ENCODE assay signal across 8 cellular contexts in the genomic region with DNA sequence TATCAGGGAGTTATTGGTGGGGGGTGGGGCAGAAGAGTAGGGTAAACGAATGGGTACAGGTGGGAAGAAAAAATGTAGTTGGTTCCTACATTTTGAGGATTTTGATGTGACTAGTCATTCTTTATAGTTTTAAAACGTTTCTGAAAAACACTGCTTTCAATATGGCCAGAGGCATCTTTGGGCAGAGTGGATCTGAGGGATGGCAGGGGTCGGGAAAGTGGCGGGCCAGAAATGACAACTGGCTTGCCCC. TPM values are rescaled to one million over a fixed set of nuclear protein-coding genes. Genes with fewer than 3 reads are reported as not detected.
DNase-seq lines count a peak whose midpoint lies in the region; ATAC-seq and TF ChIP-seq lines count a peak whose summit lies in the region.

No MANE protein-coding gene starts in this region.

- H2AFZ ChIP-seq in HCT116 (ENCODE audit: low read depth, low read length, poor library complexity, severe bottlenecking) (peak overlapping the region; percentile 55), smooth muscle cell (ENCODE audit: low read depth) (peak overlapping the region; percentile 90)

- peak overlapping the region; percentile 67 for H3K9ac ChIP-seq in HCT116 (ENCODE audit: low read length)
- no peak overlapping the region for H3K9ac ChIP-seq in smooth muscle cell (ENCODE audit: low read depth)

- peaks cover 12% of the 10 kb centered on the region for H3K4me1 Mint-ChIP-seq in WTC11
- peaks cover 3% of the 10 kb centered on the region for H3K4me1 Mint-ChIP-seq in glutamatergic neuron (ENCODE audit: low read depth, unreplicated experiment)

- no peaks in the 10 kb centered on the region for H3K9me2 ChIP-seq in HCT116 (ENCODE audit: insufficient read depth)

- H3K4me3 Mint-ChIP-seq in WTC11 (peak overlapping the region; percentile 88), glutamatergic neuron (ENCODE audit: unreplicated experiment) (peak overlapping the region; percentile 95)

- POLR2A ChIA-PET in HCT116 (lab: Charles Lee) (interaction anchor here (1.3 to 1.5 kb wide), 3 partner anchors 11 to 175 kb away, joined by 3 to 4 read pairs (median 4); partner anchors contain the start of gene CYP27B1), WTC11 (lab: Charles Lee) (interaction anchor here (1.3 to 1.4 kb wide), 2 partner anchors 10 to 94 kb away, joined by 3 to 6 read pairs; partner anchors contain the start of gene CTDSP2)

- H3K27ac Mint-ChIP-seq in WTC11 (peak overlapping the region; percentile 45), glutamatergic neuron (ENCODE audit: unreplicated experiment) (peak overlapping the region; percentile 90)

- no peaks in the 10 kb centered on the region for H3K36me3 ChIP-seq in HCT116 (ENCODE audit: control insufficient read depth in 1 of 2, insufficient read depth in 2 of 2, low read length in 2 of 2)
- H3K36me3 ChIP-seq in smooth muscle cell (ENCODE audit: low read depth): no peaks in the 10 kb centered on the region

- TF ChIP-seq POLR2A in HCT116 (IDR thresholded peaks at IDR 0.05; ENCODE audit: borderline replicate concordance, extremely low read depth, insufficient read depth, insufficient read length): no peak

- 0 out of 2 replicates have a peak, but pooled peaks cover 3% of the 10 kb centered on the region for H3K9me3 Mint-ChIP-seq in WTC11
- peaks cover 7% of the 10 kb centered on the region for H3K9me3 Mint-ChIP-seq in glutamatergic neuron (ENCODE audit: unreplicated experiment)

- H3K4me3 ChIP-seq in HCT116 (replicated peaks in 1 of 2; ENCODE audit: low read depth in 1 of 2, low read length in 2 of 2) (peak overlapping the region; percentile 46 to 75), smooth muscle cell (peak overlapping the region; percentile 70)

- ATAC-seq in HCT116 (no peak), WTC11 (peak; percentile 38; the same call in 1 of the 2 replicates)
- no peak for ATAC-seq in activated CD4-positive, CD25-positive, alpha-beta regulatory T cell treated with anti-CD3 and anti-CD28 coated beads, Interleukin-2, amount 50 U/mL, for 24 hours

- RAD21 ChIA-PET in HCT116 (lab: Charles Lee; ENCODE audit: low non-redundant PET in 1 of 2, low total read pairs in 2 of 2, uncharacterized antibody in 2 of 2, unreplicated experiment in 2 of 2): no interaction called here

- H3K27me3 Mint-ChIP-seq in WTC11 (ENCODE audit: low read depth) (peaks cover 34% of the 10 kb centered on the region), glutamatergic neuron (ENCODE audit: unreplicated experiment) (peaks cover 6% of the 10 kb centered on the region)

- H3K4me2 ChIP-seq in HCT116 (ENCODE audit: low read length) (peak overlapping the region; percentile 90), smooth muscle cell (peak overlapping the region; percentile 89)

- no peak for TF ChIP-seq CTCF in HCT116 (IDR thresholded peaks at IDR 0.05 in 2 of 3, conservative IDR thresholded peaks at IDR 0.05 in 1 of 3; ENCODE audit: borderline replicate concordance in 1 of 3, insufficient read depth in 1 of 3, low read depth in 2 of 3, low read length in 2 of 3)
- no peak for TF ChIP-seq CTCF in WTC11 (IDR thresholded peaks at IDR 0.05)
- TF ChIP-seq CTCF in glutamatergic neuron (IDR thresholded peaks at IDR 0.05; ENCODE audit: partially characterized antibody, unreplicated experiment): no peak
- no peak for TF ChIP-seq CTCF in smooth muscle cell (IDR thresholded peaks at IDR 0.05; ENCODE audit: borderline replicate concordance, insufficient read depth, poor library complexity, severe bottlenecking)

- no peaks in the 10 kb centered on the region for H3F3A ChIP-seq in smooth muscle cell (ENCODE audit: low read depth)

- BruUV-seq in HCT116 (replicated peaks; lab: Mats Ljungman, UMichigan): TSS peak; percentile 96

- CTCF ChIA-PET in HCT116 (lab: Charles Lee) (no interaction called here), WTC11 (lab: Charles Lee) (interaction anchor here (0.6 to 1.3 kb wide), 5 partner anchors 46 to 214 kb away, joined by 3 to 5 read pairs (median 3); partner anchors contain the start of gene CTDSP2)

- H3K27me3 ChIP-seq in HCT116 (ENCODE audit: insufficient read depth, low read length) (no peaks in the 10 kb centered on the region), smooth muscle cell (ENCODE audit: low read depth) (peaks cover 14% of the 10 kb centered on the region)

- H3K27ac ChIP-seq in HCT116 (ENCODE audit: low read depth, low read length) (peak overlapping the region; percentile 48), smooth muscle cell (ENCODE audit: low read depth) (no peak overlapping the region)

- H4K20me1 ChIP-seq in HCT116 (ENCODE audit: insufficient read depth) (no peaks in the 10 kb centered on the region), smooth muscle cell (ENCODE audit: low read depth) (no peaks in the 10 kb centered on the region)

- intact Hi-C loops in HCT116 (cut with micrococcal nuclease): no loop called here

- WGBS in smooth muscle cell (ENCODE audit: low lambda C conversion rate): 15% methylated on average over 4 of the region's 4 CpGs

- H3K36me3 Mint-ChIP-seq in WTC11: no peaks in the 10 kb centered on the region
- H3K36me3 Mint-ChIP-seq in glutamatergic neuron (ENCODE audit: unreplicated experiment): no peaks in the 10 kb centered on the region

- DNase-seq in HCT116 (ENCODE audit: low read depth, low spot score) (no peak), WTC11 (ENCODE audit: low spot score) (no peak), glutamatergic neuron (no peak), smooth muscle cell (lab: John Stamatoyannopoulos, UW; ENCODE audit: unreplicated experiment) (no peak), mesenteric fat pad (ENCODE audit: low spot score) (no peak), OCI-M1 (lab: John Stamatoyannopoulos, UW) (no peak)
- DNase-seq in activated CD4-positive, alpha-beta T cell treated with anti-CD3 and anti-CD28 coated beads, Interleukin-2, amount 50 U/mL, for 1 hour: no peak

- H3K79me2 ChIP-seq in HCT116 (ENCODE audit: insufficient read depth, low read length): no peaks in the 10 kb centered on the region
- H3K79me2 ChIP-seq in smooth muscle cell (ENCODE audit: low read depth): no peaks in the 10 kb centered on the region

- H3K4me1 ChIP-seq in HCT116 (ENCODE audit: control insufficient read depth in 1 of 2, insufficient read depth in 2 of 2, low read length in 2 of 2) (peaks cover 10 to 19% of the 10 kb centered on the region in 2 experiments; a peak in 3 of 4 replicates), smooth muscle cell (ENCODE audit: low read depth) (peaks cover 6% of the 10 kb centered on the region)

- no peak for TF ChIP-seq RAD21 in HCT116 (IDR thresholded peaks at IDR 0.05; ENCODE audit: low read depth)

- H3K9me3 ChIP-seq in HCT116 (ENCODE audit: control insufficient read depth in 1 of 2, insufficient read depth in 1 of 2, low read depth in 1 of 2, low read length in 2 of 2): no peaks in the 10 kb centered on the region
- no peaks in the 10 kb centered on the region for H3K9me3 ChIP-seq in smooth muscle cell (replicated peaks; ENCODE audit: low read depth)

TF ChIP-seq in HCT116, 20 proteins besides CTCF, POLR2A, EP300 and RAD21 (continues in another document):
- no peak for TF ChIP-seq FOSL1 (IDR thresholded peaks at IDR 0.05; ENCODE audit: low read depth)
- TF ChIP-seq YY1 (IDR thresholded peaks at IDR 0.05; ENCODE audit: extremely low read depth, insufficient replicate concordance, low read depth, low read length): no peak
- TF ChIP-seq, protein P1, sequence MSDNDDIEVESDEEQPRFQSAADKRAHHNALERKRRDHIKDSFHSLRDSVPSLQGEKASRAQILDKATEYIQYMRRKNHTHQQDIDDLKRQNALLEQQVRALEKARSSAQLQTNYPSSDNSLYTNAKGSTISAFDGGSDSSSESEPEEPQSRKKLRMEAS (IDR thresholded peaks at IDR 0.05): no peak
- no peak for TF ChIP-seq TCF7L2 (IDR thresholded peaks at IDR 0.05; ENCODE audit: borderline replicate concordance, extremely low read depth, insufficient read depth, insufficient read length)
- TF ChIP-seq ZNF274 (IDR thresholded peaks at IDR 0.05; ENCODE audit: low read depth, low read length): no peak

TF ChIP-seq in WTC11, 78 proteins besides CTCF, POLR2A, EP300 and RAD21 (continues in another document):
- TF ChIP-seq MXD4 (CRISPR knock-in tag; IDR thresholded peaks at IDR 0.05; ENCODE audit: borderline replicate concordance) (no peak), ATF1 (CRISPR knock-in tag; IDR thresholded peaks at IDR 0.05) (no peak), ZNF512 (CRISPR knock-in tag; IDR thresholded peaks at IDR 0.05; ENCODE audit: borderline replicate concordance) (no peak), GABPB1 (CRISPR knock-in tag; IDR thresholded peaks at IDR 0.05) (no peak), SMAD3 (CRISPR knock-in tag; IDR thresholded peaks at IDR 0.05; ENCODE audit: borderline replicate concordance) (no peak)
- TF ChIP-seq, protein P2, sequence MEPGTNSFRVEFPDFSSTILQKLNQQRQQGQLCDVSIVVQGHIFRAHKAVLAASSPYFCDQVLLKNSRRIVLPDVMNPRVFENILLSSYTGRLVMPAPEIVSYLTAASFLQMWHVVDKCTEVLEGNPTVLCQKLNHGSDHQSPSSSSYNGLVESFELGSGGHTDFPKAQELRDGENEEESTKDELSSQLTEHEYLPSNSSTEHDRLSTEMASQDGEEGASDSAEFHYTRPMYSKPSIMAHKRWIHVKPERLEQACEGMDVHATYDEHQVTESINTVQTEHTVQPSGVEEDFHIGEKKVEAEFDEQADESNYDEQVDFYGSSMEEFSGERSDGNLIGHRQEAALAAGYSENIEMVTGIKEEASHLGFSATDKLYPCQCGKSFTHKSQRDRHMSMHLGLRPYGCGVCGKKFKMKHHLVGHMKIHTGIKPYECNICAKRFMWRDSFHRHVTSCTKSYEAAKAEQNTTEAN (CRISPR knock-in tag; IDR thresholded peaks at IDR 0.05): no peak

RNA-seq across cellular contexts. Expression of gene ATP23, which starts 0.5 kb away (rescaled TPM):
- 9.1 TPM for total RNA-seq in HCT116 (2021; ENCODE audit: unreplicated experiment)
- polyA plus RNA-seq in HCT116 (2012): 9.6 and 10.1 TPM in 2 replicates
- total RNA-seq in WTC11 (2021): 5.6 to 7.0 TPM (median 6.1 TPM) in 3 replicates
- total RNA-seq in glutamatergic neuron (ENCODE audit: unreplicated experiment): 1.3 TPM
- total RNA-seq in smooth muscle cell: 2.7 and 3.9 TPM in 2 replicates
- polyA plus RNA-seq in smooth muscle cell: 9.8 and 10.4 TPM in 2 replicates
- total RNA-seq in mesenteric fat pad: 9.5 TPM
